In genomic region chr14:89629383-89629782, GRCh38 we compare ENCODE assay signal across 1 cellular context.
TF ChIP-seq lines count a peak whose summit lies in the region.

No MANE protein-coding gene starts in this region.

TF ChIP-seq in HepG2, 621 proteins besides CTCF, POLR2A, EP300 and RAD21 (continued from another document):
- TF ChIP-seq HMGXB3 (CRISPR knock-in tag; IDR thresholded peaks at IDR 0.05; ENCODE audit: borderline replicate concordance): no peak
- no peak for TF ChIP-seq NONO (IDR thresholded peaks at IDR 0.05)
- TF ChIP-seq NONO (CRISPR knock-in tag; conservative IDR thresholded peaks at IDR 0.05): no peak
- TF ChIP-seq, protein P1, sequence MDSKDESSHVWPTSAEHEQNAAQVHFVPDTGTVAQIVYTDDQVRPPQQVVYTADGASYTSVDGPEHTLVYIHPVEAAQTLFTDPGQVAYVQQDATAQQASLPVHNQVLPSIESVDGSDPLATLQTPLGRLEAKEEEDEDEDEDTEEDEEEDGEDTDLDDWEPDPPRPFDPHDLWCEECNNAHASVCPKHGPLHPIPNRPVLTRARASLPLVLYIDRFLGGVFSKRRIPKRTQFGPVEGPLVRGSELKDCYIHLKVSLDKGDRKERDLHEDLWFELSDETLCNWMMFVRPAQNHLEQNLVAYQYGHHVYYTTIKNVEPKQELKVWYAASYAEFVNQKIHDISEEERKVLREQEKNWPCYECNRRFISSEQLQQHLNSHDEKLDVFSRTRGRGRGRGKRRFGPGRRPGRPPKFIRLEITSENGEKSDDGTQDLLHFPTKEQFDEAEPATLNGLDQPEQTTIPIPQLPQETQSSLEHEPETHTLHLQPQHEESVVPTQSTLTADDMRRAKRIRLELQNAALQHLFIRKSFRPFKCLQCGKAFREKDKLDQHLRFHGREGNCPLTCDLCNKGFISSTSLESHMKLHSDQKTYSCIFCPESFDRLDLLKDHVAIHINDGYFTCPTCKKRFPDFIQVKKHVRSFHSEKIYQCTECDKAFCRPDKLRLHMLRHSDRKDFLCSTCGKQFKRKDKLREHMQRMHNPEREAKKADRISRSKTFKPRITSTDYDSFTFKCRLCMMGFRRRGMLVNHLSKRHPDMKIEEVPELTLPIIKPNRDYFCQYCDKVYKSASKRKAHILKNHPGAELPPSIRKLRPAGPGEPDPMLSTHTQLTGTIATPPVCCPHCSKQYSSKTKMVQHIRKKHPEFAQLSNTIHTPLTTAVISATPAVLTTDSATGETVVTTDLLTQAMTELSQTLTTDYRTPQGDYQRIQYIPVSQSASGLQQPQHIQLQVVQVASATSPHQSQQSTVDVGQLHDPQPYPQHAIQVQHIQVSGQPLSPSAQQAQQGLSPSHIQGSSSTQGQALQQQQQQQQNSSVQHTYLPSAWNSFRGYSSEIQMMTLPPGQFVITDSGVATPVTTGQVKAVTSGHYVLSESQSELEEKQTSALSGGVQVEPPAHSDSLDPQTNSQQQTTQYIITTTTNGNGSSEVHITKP (CRISPR knock-in tag; IDR thresholded peaks at IDR 0.05; ENCODE audit: low read depth): no peak
- TF ChIP-seq, protein P2, sequence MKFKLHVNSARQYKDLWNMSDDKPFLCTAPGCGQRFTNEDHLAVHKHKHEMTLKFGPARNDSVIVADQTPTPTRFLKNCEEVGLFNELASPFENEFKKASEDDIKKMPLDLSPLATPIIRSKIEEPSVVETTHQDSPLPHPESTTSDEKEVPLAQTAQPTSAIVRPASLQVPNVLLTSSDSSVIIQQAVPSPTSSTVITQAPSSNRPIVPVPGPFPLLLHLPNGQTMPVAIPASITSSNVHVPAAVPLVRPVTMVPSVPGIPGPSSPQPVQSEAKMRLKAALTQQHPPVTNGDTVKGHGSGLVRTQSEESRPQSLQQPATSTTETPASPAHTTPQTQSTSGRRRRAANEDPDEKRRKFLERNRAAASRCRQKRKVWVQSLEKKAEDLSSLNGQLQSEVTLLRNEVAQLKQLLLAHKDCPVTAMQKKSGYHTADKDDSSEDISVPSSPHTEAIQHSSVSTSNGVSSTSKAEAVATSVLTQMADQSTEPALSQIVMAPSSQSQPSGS (CRISPR knock-in tag; IDR thresholded peaks at IDR 0.05): no peak
- TF ChIP-seq, protein P3, sequence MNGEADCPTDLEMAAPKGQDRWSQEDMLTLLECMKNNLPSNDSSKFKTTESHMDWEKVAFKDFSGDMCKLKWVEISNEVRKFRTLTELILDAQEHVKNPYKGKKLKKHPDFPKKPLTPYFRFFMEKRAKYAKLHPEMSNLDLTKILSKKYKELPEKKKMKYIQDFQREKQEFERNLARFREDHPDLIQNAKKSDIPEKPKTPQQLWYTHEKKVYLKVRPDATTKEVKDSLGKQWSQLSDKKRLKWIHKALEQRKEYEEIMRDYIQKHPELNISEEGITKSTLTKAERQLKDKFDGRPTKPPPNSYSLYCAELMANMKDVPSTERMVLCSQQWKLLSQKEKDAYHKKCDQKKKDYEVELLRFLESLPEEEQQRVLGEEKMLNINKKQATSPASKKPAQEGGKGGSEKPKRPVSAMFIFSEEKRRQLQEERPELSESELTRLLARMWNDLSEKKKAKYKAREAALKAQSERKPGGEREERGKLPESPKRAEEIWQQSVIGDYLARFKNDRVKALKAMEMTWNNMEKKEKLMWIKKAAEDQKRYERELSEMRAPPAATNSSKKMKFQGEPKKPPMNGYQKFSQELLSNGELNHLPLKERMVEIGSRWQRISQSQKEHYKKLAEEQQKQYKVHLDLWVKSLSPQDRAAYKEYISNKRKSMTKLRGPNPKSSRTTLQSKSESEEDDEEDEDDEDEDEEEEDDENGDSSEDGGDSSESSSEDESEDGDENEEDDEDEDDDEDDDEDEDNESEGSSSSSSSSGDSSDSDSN (CRISPR knock-in tag; IDR thresholded peaks at IDR 0.05): no peak
- TF ChIP-seq, protein P4, sequence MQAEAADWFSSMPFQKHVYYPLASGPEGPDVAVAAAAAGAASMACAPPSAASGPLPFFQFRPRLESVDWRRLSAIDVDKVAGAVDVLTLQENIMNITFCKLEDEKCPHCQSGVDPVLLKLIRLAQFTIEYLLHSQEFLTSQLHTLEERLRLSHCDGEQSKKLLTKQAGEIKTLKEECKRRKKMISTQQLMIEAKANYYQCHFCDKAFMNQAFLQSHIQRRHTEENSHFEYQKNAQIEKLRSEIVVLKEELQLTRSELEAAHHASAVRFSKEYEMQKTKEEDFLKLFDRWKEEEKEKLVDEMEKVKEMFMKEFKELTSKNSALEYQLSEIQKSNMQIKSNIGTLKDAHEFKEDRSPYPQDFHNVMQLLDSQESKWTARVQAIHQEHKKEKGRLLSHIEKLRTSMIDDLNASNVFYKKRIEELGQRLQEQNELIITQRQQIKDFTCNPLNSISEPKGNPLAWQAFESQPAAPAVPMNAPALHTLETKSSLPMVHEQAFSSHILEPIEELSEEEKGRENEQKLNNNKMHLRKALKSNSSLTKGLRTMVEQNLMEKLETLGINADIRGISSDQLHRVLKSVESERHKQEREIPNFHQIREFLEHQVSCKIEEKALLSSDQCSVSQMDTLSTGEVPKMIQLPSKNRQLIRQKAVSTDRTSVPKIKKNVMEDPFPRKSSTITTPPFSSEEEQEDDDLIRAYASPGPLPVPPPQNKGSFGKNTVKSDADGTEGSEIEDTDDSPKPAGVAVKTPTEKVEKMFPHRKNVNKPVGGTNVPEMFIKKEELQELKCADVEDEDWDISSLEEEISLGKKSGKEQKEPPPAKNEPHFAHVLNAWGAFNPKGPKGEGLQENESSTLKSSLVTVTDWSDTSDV (CRISPR knock-in tag; IDR thresholded peaks at IDR 0.05): no peak
- TF ChIP-seq ELF1 (CRISPR knock-in tag; IDR thresholded peaks at IDR 0.05): no peak
- TF ChIP-seq ZNF615 (CRISPR knock-in tag; IDR thresholded peaks at IDR 0.05; ENCODE audit: borderline replicate concordance): no peak
- no peak for TF ChIP-seq GMEB2 (CRISPR knock-in tag; IDR thresholded peaks at IDR 0.05; ENCODE audit: low read depth)
- TF ChIP-seq RFX3 (CRISPR knock-in tag; IDR thresholded peaks at IDR 0.05): no peak
